In genomic region chr9:6969805-6970204, GRCh38 we compare ENCODE assay signal across 29 cellular contexts.
"Had no signal": no experiment of that assay in that cellular context is flagged by ENCODE, and none has a peak within 500 bp of the region (broad histone marks: within the 10 kb centered on the region; RNA-seq: fewer than 3 reads in every experiment).

No MANE protein-coding gene starts in this region.

- H3K4me3 ChIP-seq: breast epithelium, MG63, Peyer's patch, SJCRH30 had no signal

- H3K27ac ChIP-seq: breast epithelium, KMS-11, Peyer's patch, RWPE1, SJCRH30 had no signal

- DNase-seq: activated B cell treated with CpG ODN at 0.5 μM for 24 hours; activated CD4-positive, alpha-beta T cell treated with anti-CD3 and anti-CD28 coated beads for 1 hour; activated CD4-positive, alpha-beta T cell treated with anti-CD3 and anti-CD28 coated beads, Interleukin-2, amount 10 ng/mL, durations not matched to agents 24 days and 14 days; activated CD4-positive, alpha-beta T cell treated with anti-CD3 and anti-CD28 coated beads, Interleukin-2, amount 50 U/mL, for 48 hours; activated CD8-positive, alpha-beta memory T cell treated with anti-CD3 and anti-CD28 coated beads, Interleukin-2, amount 10 ng/mL, durations not matched to agents 7 days and 5 days; activated effector memory CD4-positive, alpha-beta T cell treated with Interleukin-2 at 50 U/mL for 16 hours; activated naive CD4-positive, alpha-beta T cell; activated T-cell treated with anti-CD3 and anti-CD28 coated beads, Interleukin-2, amount 50 U/mL, for 24 hours; aorta; caudate nucleus; MG63; MV-4-11; NCI-H1092 treated with DMSO at 0.1 percent for 48 hours; NCI-H1417 treated with DMSO at 0.1 percent for 48 hours; NCI-H1694; NCI-H2029; NCI-H446; NCI-H524; Peyer's patch; Right ventricle myocardium superior; SJCRH30; SK-N-SH; T-helper 1 cell had no signal

- H3K36me3 ChIP-seq: breast epithelium, MG63, Peyer's patch, SJCRH30 had no signal

- H3K9me2 ChIP-seq: SK-N-SH had no signal

- ATAC-seq: activated CD8-positive, alpha-beta memory T cell treated with anti-CD3 and anti-CD28 coated beads, Interleukin-2, amount 10 ng/mL, durations not matched to agents 7 days and 5 days had no signal

- H3K4me2 ChIP-seq: KMS-11, SK-N-SH had no signal

- H3K4me1 ChIP-seq: breast epithelium, SJCRH30 had no signal

- H3K4me3 Mint-ChIP-seq: activated B cell treated with CpG ODN at 0.5 μM for 24 hours; activated CD4-positive, alpha-beta T cell treated with anti-CD3 and anti-CD28 coated beads, Interleukin-2, amount 10 ng/mL, durations not matched to agents 24 days and 14 days; activated CD8-positive, alpha-beta memory T cell treated with anti-CD3 and anti-CD28 coated beads, Interleukin-2, amount 10 ng/mL, durations not matched to agents 7 days and 5 days; activated naive CD4-positive, alpha-beta T cell treated with anti-CD3 and anti-CD28 coated beads, Interleukin-2, amount 50 U/mL, for 24 hours; activated T-cell treated with anti-CD3 and anti-CD28 coated beads, Interleukin-2, amount 50 U/mL, for 24 hours; activated T-helper 1 cell treated with anti-CD3 and anti-CD28 coated beads, Interleukin-12 subunit alpha, Interleukin-12 subunit beta, Interleukin-2, Interleukin-4 antibody, amounts not matched to agents 30 ng/mL and 10 ng/mL and 1 ng/mL, durations not matched to agents 14 hours and 24 hours and 36 hours; T-helper 2 cell treated with Interferon-gamma antibody and Interleukin-4, amounts not matched to agents 5 μg/mL and 100 μg/mL, for 36 hours had no signal

- H3K9me3 ChIP-seq: breast epithelium, MG63, Peyer's patch, SJCRH30, SK-N-SH had no signal

- H3K27ac Mint-ChIP-seq: activated B cell treated with CpG ODN at 0.5 μM for 24 hours; activated CD4-positive, alpha-beta T cell treated with anti-CD3 and anti-CD28 coated beads, Interleukin-2, amount 10 ng/mL, durations not matched to agents 24 days and 14 days; activated CD8-positive, alpha-beta memory T cell treated with anti-CD3 and anti-CD28 coated beads, Interleukin-2, amount 10 ng/mL, durations not matched to agents 7 days and 5 days; activated T-cell treated with anti-CD3 and anti-CD28 coated beads, Interleukin-2, amount 50 U/mL, for 24 hours; activated T-helper 1 cell treated with anti-CD3 and anti-CD28 coated beads, Interleukin-12 subunit alpha, Interleukin-12 subunit beta, Interleukin-2, Interleukin-4 antibody, amounts not matched to agents 30 ng/mL and 10 ng/mL and 1 ng/mL, durations not matched to agents 14 hours and 24 hours and 36 hours; T-helper 2 cell treated with Interferon-gamma antibody and Interleukin-4, amounts not matched to agents 5 μg/mL and 100 μg/mL, for 36 hours had no signal

- H3K27me3 ChIP-seq: breast epithelium, MG63, Peyer's patch, SJCRH30 had no signal

- H3K9ac ChIP-seq: KMS-11, SK-N-SH had no signal

- H3K27me3 Mint-ChIP-seq: activated B cell treated with CpG ODN at 0.5 μM for 24 hours; activated CD4-positive, alpha-beta T cell treated with anti-CD3 and anti-CD28 coated beads, Interleukin-2, amount 10 ng/mL, durations not matched to agents 24 days and 14 days; activated CD8-positive, alpha-beta memory T cell treated with anti-CD3 and anti-CD28 coated beads, Interleukin-2, amount 10 ng/mL, durations not matched to agents 7 days and 5 days; activated naive CD4-positive, alpha-beta T cell treated with anti-CD3 and anti-CD28 coated beads, Interleukin-2, amount 50 U/mL, for 24 hours; activated T-cell treated with anti-CD3 and anti-CD28 coated beads, Interleukin-2, amount 50 U/mL, for 24 hours had no signal
